ENCODE assay signal across 13 cellular contexts in the genomic region with DNA sequence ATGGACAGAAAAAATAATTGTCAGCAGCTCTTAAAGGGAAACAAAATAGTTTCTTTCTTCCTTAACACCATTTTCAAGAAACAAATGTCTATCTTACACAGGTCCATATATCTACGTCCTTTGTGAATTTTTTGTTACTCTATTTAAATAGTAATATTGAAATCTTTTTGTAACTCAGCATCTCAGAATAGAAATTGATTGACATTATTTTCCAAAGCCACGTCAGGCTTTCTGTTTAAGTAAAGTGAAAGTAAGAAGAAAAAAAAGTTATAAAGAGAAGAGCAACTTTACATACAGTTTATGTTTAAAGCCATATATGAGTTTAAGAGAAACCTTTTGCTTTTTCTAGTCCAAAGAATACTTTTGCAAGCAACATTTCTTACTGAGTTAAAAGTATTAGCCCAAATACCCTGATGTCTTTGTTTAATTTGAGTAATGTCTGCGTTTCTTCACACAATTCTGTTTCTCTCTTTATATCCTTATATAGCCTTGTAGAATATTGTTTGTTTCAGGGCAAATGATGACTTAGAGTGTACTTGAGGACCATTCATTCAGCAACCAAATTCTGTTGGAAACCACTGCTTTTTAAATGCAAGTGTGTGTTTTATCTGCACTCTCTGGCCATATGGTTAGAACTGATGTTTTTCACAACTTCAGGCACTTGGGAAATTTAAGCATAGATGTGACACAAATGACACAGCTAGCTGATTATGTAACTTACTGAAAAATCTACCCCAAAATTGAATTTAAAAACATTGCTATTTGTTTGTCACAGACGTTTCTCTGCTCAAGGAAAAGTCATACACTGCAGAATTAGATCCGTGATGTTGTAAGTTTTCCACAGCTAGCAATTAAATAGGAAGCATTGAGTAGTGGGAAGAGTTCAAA.
A peak's percentile ranks its signal among the peaks of the same experiment; 100 is the strongest.
DNase-seq lines count a peak whose midpoint lies in the region; ATAC-seq, FAIRE-seq and TF ChIP-seq lines count a peak whose summit lies in the region.
"Had no signal": no experiment of that assay in that cellular context is flagged by ENCODE, and none has a peak within 500 bp of the region (broad histone marks: within the 10 kb centered on the region; RNA-seq: fewer than 3 reads in every experiment).

No MANE protein-coding gene starts in this region.

- no peak overlapping the region for H3K4me3 Mint-ChIP-seq in glutamatergic neuron (ENCODE audit: unreplicated experiment)
- H3K4me3 Mint-ChIP-seq: activated T-cell treated with anti-CD3 and anti-CD28 coated beads, Interleukin-2, amount 50 U/mL, for 4 hours had no signal

- FAIRE-seq in GM18507 (lab: Jason Lieb, UNC) = peak; percentile 31

- H3K9me3 Mint-ChIP-seq in glutamatergic neuron (ENCODE audit: unreplicated experiment) = peaks cover 4% of the 10 kb centered on the region
- H3K9me3 Mint-ChIP-seq: activated T-cell treated with anti-CD3 and anti-CD28 coated beads, Interleukin-2, amount 50 U/mL, for 4 hours had no signal

- TF ChIP-seq CTCF in glutamatergic neuron (IDR thresholded peaks at IDR 0.05; ENCODE audit: partially characterized antibody, unreplicated experiment) = no peak

- H3K27me3 Mint-ChIP-seq in glutamatergic neuron (ENCODE audit: unreplicated experiment) = no peaks in the 10 kb centered on the region
- H3K27me3 Mint-ChIP-seq: naive B cell had no signal

- H3K36me3 Mint-ChIP-seq in glutamatergic neuron (ENCODE audit: unreplicated experiment) = no peaks in the 10 kb centered on the region

- no peak for ATAC-seq in GM21576 (IDR thresholded peaks at IDR 0.05; ENCODE audit: unreplicated experiment)

- H3K4me1 Mint-ChIP-seq in glutamatergic neuron (ENCODE audit: low read depth, unreplicated experiment) = peaks cover 39% of the 10 kb centered on the region

- peak overlapping the region; percentile 49 for H3K27ac Mint-ChIP-seq in glutamatergic neuron (ENCODE audit: unreplicated experiment)

- peak; percentile 7 for DNase-seq in CD1c-positive myeloid dendritic cell (ENCODE audit: extremely low spot score)
- DNase-seq in GM18507 (ENCODE audit: extremely low spot score, insufficient read length, low read depth) = no peak
- peak; percentile 35 for DNase-seq in RPMI7951 (ENCODE audit: low read depth)
- DNase-seq in glutamatergic neuron = no peak
- DNase-seq in NCI-H524 treated with DMSO at 0.1 percent for 48 hours (lab: John Stamatoyannopoulos, UW) = no peak
- DNase-seq in activated gamma-delta T cell (lab: John Stamatoyannopoulos, UW) = no peak
- DNase-seq in SW 1271 (lab: John Stamatoyannopoulos, UW) = no peak
- DNase-seq: activated T-cell treated with anti-CD3 and anti-CD28 coated beads, Interleukin-2, amount 50 U/mL, for 4 hours; naive B cell; NCI-H2029 treated with DMSO at 0.1 percent for 48 hours; PC-9; T-helper 9 cell had no signal

Comparison
In these comparisons a context has a peak if more than half of its experiments do, and no peak if none do; other contexts are left out.
1. DNase-seq: peak in CD1c-positive myeloid dendritic cell (single experiment) and RPMI7951 (single experiment); none in GM18507 (single experiment), glutamatergic neuron (single experiment), NCI-H524 treated with DMSO at 0.1 percent for 48 hours (single experiment), activated gamma-delta T cell (single experiment) and SW 1271 (0 of 2).